ENCODE assay signal across 14 cellular contexts in the genomic region with DNA sequence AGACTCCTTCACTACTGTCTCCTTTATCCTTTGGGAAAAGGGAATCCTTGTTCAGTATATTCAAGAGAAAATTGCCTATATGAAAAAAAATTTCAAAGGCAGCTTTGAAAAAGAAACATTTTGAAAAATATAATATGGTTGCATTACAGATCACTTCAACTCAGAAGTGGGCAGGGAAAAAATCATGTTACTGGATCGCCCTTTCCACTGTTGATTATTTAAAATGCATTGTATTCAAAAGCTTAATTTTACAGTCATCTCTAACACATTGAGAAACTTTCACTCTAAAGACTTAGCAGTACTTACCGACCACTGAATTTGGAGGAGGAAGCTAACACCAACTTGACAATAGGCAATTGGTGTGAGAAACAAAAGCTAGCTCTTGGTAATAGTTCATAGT.
DNase-seq lines count a peak whose midpoint lies in the region; ATAC-seq and TF ChIP-seq lines count a peak whose summit lies in the region.
"Had no signal": no experiment of that assay in that cellular context is flagged by ENCODE, and none has a peak within 500 bp of the region (broad histone marks: within the 10 kb centered on the region; RNA-seq: fewer than 3 reads in every experiment).

No MANE protein-coding gene starts in this region.

- H3K4me3 Mint-ChIP-seq in GM23338 (peak overlapping the region; percentile 79), glutamatergic neuron (ENCODE audit: unreplicated experiment) (peak overlapping the region; percentile 98)

- H3K9me3 Mint-ChIP-seq in GM23338 (no peaks in the 10 kb centered on the region), glutamatergic neuron (ENCODE audit: unreplicated experiment) (peaks cover 12% of the 10 kb centered on the region)
- H3K9me3 Mint-ChIP-seq: effector memory CD8-positive, alpha-beta T cell had no signal

- no peak for ATAC-seq in GM23338
- no peak for ATAC-seq in GM21825 (IDR thresholded peaks at IDR 0.05; ENCODE audit: unreplicated experiment)
- ATAC-seq: effector memory CD8-positive, alpha-beta T cell had no signal

- H3K4me2 ChIP-seq in BLaER1: peak overlapping the region; percentile 80
- peak overlapping the region; percentile 80 for H3K4me2 ChIP-seq in GM23338

- no peaks in the 10 kb centered on the region for H3K9me3 ChIP-seq in BLaER1
- no peaks in the 10 kb centered on the region for H3K9me3 ChIP-seq in SK-N-MC (ENCODE audit: low read depth, low read length)
- H3K9me3 ChIP-seq: ascending aorta, ovary, tibial nerve had no signal

- no peaks in the 10 kb centered on the region for H3K27me3 ChIP-seq in BLaER1
- H3K27me3 ChIP-seq in GM23338 (ENCODE audit: insufficient read depth): peaks cover 3% of the 10 kb centered on the region; the same call in 1 of the 2 replicates
- H3K27me3 ChIP-seq: ascending aorta, ovary had no signal

- no peak overlapping the region for H3K27ac Mint-ChIP-seq in GM23338
- peak overlapping the region; percentile 99 for H3K27ac Mint-ChIP-seq in glutamatergic neuron (ENCODE audit: unreplicated experiment)
- H3K27ac Mint-ChIP-seq: effector memory CD8-positive, alpha-beta T cell had no signal

- H3K9me2 ChIP-seq in GM23338 (ENCODE audit: insufficient read depth): no peaks in the 10 kb centered on the region

- H3K4me1 Mint-ChIP-seq in GM23338 (peaks cover 39% of the 10 kb centered on the region), glutamatergic neuron (ENCODE audit: low read depth, unreplicated experiment) (peaks cover 30% of the 10 kb centered on the region)

- H3K4me1 ChIP-seq in BLaER1: peaks cover 41% of the 10 kb centered on the region
- H3K4me1 ChIP-seq in GM23338 (ENCODE audit: insufficient read depth): peaks cover 34% of the 10 kb centered on the region

- no peaks in the 10 kb centered on the region; the same call in 1 of the 2 replicates for H3F3A ChIP-seq in GM23338 (replicated peaks; ENCODE audit: low read depth)

- TF ChIP-seq CTCF in GM23338 (conservative IDR thresholded peaks at IDR 0.05; ENCODE audit: low read depth in 2 of 2) (no peak), glutamatergic neuron (IDR thresholded peaks at IDR 0.05; ENCODE audit: partially characterized antibody, unreplicated experiment) (no peak)

- peak overlapping the region; percentile 95 for H3K27ac ChIP-seq in BLaER1
- H3K27ac ChIP-seq in GM23338 (ENCODE audit: low read depth): no peak overlapping the region
- peak overlapping the region; percentile 4; the same call in 1 of the 2 replicates for H3K27ac ChIP-seq in SK-N-MC
- H3K27ac ChIP-seq: ascending aorta, ovary had no signal

- H3K4me3 ChIP-seq in BLaER1 (peak overlapping the region; percentile 92), GM23338 (peak overlapping the region; percentile 61), SK-N-MC (peak overlapping the region; percentile 90)

- H3K27me3 Mint-ChIP-seq in GM23338 (ENCODE audit: insufficient read depth, low read depth, poor library complexity): peaks cover 7% of the 10 kb centered on the region
- H3K27me3 Mint-ChIP-seq in glutamatergic neuron (ENCODE audit: unreplicated experiment): peaks cover 12% of the 10 kb centered on the region

- H4K20me1 ChIP-seq in BLaER1 (peaks cover 14% of the 10 kb centered on the region), GM23338 (replicated peaks; ENCODE audit: insufficient read depth) (no peaks in the 10 kb centered on the region)

- H3K9ac ChIP-seq in BLaER1 (peak overlapping the region; percentile 94), SK-N-MC (ENCODE audit: insufficient read length) (peak overlapping the region; percentile 83)

- H3K79me2 ChIP-seq in GM23338 (replicated peaks; ENCODE audit: insufficient read depth): peaks cover 17% of the 10 kb centered on the region; the same call in 1 of the 2 replicates

- H3K36me3 Mint-ChIP-seq in GM23338 (ENCODE audit: low read depth) (no peaks in the 10 kb centered on the region), glutamatergic neuron (ENCODE audit: unreplicated experiment) (no peaks in the 10 kb centered on the region)

- DNase-seq in GM23338 (ENCODE audit: low spot score) (no peak), SK-N-MC (ENCODE audit: low read depth, low spot score) (no peak), glutamatergic neuron (no peak), SHP77 (lab: John Stamatoyannopoulos, UW) (no peak), NCI-H146 (lab: John Stamatoyannopoulos, UW) (no peak), NCI-H128 (lab: John Stamatoyannopoulos, UW; ENCODE audit: unreplicated experiment) (no peak)
- DNase-seq: activated CD4-positive, CD25-positive, alpha-beta regulatory T cell treated with anti-CD3 and anti-CD28 coated beads, Interleukin-2, amount 50 U/mL, for 72 hours; effector memory CD8-positive, alpha-beta T cell; ovary; stimulated activated CD8-positive, alpha-beta memory T cell treated with anti-CD3 and anti-CD28 coated beads, Interleukin-4, amount 100 ng/mL, for 48 hours had no signal

- H2AFZ ChIP-seq in GM23338: no peak overlapping the region

- no peaks in the 10 kb centered on the region for H3K36me3 ChIP-seq in BLaER1
- no peaks in the 10 kb centered on the region for H3K36me3 ChIP-seq in GM23338 (ENCODE audit: insufficient read depth)
- no peaks in the 10 kb centered on the region for H3K36me3 ChIP-seq in SK-N-MC (ENCODE audit: insufficient read depth, low read length)
- H3K36me3 ChIP-seq: ascending aorta, ovary, tibial nerve had no signal

TF ChIP-seq in GM23338, 12 proteins besides CTCF, POLR2A, EP300 and RAD21 (continues in another document):
- TF ChIP-seq, protein P1, sequence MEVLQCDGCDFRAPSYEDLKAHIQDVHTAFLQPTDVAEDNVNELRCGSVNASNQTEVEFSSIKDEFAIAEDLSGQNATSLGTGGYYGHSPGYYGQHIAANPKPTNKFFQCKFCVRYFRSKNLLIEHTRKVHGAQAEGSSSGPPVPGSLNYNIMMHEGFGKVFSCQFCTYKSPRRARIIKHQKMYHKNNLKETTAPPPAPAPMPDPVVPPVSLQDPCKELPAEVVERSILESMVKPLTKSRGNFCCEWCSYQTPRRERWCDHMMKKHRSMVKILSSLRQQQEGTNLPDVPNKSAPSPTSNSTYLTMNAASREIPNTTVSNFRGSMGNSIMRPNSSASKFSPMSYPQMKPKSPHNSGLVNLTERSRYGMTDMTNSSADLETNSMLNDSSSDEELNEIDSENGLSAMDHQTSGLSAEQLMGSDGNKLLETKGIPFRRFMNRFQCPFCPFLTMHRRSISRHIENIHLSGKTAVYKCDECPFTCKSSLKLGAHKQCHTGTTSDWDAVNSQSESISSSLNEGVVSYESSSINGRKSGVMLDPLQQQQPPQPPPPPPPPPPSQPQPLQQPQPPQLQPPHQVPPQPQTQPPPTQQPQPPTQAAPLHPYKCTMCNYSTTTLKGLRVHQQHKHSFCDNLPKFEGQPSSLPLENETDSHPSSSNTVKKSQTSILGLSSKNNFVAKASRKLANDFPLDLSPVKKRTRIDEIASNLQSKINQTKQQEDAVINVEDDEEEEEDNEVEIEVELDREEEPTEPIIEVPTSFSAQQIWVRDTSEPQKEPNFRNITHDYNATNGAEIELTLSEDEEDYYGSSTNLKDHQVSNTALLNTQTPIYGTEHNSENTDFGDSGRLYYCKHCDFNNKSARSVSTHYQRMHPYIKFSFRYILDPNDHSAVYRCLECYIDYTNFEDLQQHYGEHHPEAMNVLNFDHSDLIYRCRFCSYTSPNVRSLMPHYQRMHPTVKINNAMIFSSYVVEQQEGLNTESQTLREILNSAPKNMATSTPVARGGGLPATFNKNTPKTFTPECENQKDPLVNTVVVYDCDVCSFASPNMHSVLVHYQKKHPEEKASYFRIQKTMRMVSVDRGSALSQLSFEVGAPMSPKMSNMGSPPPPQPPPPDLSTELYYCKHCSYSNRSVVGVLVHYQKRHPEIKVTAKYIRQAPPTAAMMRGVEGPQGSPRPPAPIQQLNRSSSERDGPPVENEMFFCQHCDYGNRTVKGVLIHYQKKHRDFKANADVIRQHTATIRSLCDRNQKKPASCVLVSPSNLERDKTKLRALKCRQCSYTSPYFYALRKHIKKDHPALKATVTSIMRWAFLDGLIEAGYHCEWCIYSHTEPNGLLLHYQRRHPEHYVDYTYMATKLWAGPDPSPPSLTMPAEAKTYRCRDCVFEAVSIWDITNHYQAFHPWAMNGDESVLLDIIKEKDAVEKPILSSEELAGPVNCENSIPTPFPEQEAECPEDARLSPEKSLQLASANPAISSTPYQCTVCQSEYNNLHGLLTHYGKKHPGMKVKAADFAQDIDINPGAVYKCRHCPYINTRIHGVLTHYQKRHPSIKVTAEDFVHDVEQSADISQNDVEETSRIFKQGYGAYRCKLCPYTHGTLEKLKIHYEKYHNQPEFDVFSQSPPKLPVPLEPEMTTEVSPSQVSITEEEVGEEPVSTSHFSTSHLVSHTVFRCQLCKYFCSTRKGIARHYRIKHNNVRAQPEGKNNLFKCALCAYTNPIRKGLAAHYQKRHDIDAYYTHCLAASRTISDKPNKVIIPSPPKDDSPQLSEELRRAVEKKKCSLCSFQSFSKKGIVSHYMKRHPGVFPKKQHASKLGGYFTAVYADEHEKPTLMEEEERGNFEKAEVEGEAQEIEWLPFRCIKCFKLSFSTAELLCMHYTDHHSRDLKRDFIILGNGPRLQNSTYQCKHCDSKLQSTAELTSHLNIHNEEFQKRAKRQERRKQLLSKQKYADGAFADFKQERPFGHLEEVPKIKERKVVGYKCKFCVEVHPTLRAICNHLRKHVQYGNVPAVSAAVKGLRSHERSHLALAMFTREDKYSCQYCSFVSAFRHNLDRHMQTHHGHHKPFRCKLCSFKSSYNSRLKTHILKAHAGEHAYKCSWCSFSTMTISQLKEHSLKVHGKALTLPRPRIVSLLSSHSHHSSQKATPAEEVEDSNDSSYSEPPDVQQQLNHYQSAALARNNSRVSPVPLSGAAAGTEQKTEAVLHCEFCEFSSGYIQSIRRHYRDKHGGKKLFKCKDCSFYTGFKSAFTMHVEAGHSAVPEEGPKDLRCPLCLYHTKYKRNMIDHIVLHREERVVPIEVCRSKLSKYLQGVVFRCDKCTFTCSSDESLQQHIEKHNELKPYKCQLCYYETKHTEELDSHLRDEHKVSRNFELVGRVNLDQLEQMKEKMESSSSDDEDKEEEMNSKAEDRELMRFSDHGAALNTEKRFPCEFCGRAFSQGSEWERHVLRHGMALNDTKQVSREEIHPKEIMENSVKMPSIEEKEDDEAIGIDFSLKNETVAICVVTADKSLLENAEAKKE (CRISPR knock-in tag; IDR thresholded peaks at IDR 0.05): no peak
- TF ChIP-seq ZNF114 (CRISPR knock-in tag; IDR thresholded peaks at IDR 0.05): no peak
- TF ChIP-seq EZH2phosphoT487 (IDR thresholded peaks at IDR 0.05; ENCODE audit: unreplicated experiment): no peak
- no peak for TF ChIP-seq CREB1 (CRISPR knock-in tag; IDR thresholded peaks at IDR 0.05; ENCODE audit: low read depth)
- TF ChIP-seq STAT1 (IDR thresholded peaks at IDR 0.05; ENCODE audit: unreplicated experiment): no peak
- no peak for TF ChIP-seq EZH2 (IDR thresholded peaks at IDR 0.05; ENCODE audit: low read depth, unreplicated experiment)
- no peak for TF ChIP-seq NANOG (IDR thresholded peaks at IDR 0.05; ENCODE audit: borderline replicate concordance)
- no peak for TF ChIP-seq JUNB (IDR thresholded peaks at IDR 0.05; ENCODE audit: unreplicated experiment)
